In the genomic region with DNA sequence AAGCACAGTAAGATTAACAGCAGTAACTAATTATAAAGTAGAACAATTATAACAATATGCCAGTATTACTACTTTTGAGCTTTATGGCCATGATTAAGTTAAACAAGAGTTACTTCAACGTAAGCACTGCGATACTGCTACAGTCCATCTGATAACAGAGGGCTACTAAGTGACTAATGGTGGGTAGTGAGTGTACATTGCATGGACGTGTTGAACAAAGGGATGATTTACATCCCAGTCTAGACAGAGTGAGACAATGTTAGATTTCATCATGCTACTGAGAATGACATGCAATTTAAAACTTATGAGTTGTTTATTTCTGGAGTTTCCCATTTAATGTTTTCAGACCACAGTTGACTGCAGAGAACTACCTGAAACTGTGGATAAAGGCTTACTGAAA, we compare ENCODE assay signal across 11 cellular contexts. TPM values are rescaled to one million over a fixed set of nuclear protein-coding genes. Genes with fewer than 3 reads are reported as not detected.
DNase-seq lines count a peak whose midpoint lies in the region; TF ChIP-seq lines count a peak whose summit lies in the region.
"Had no signal": no experiment of that assay in that cellular context is flagged by ENCODE, and none has a peak within 500 bp of the region (broad histone marks: within the 10 kb centered on the region; RNA-seq: fewer than 3 reads in every experiment).

No MANE protein-coding gene starts in this region.

- POLR2A ChIA-PET in AG04449 (lab: Yijun Ruan, JAX): no interaction called here

- peak overlapping the region; percentile 49 for H3K27ac ChIP-seq in hepatocyte
- H3K27ac ChIP-seq: heart left ventricle had no signal

- in situ Hi-C loops in G401 (cut with HindIII; ENCODE audit: low sequenced_read_pairs): no loop called here

- H3K9me2 ChIP-seq in hepatocyte (replicated peaks; ENCODE audit: insufficient read depth): no peaks in the 10 kb centered on the region

- H3K79me2 ChIP-seq in hepatocyte: peaks cover 90% of the 10 kb centered on the region

- H3K36me3 ChIP-seq in hepatocyte (replicated peaks; ENCODE audit: insufficient read depth, low read depth): no peaks in the 10 kb centered on the region
- H3K36me3 ChIP-seq: heart left ventricle had no signal

- no peaks in the 10 kb centered on the region for H3K9me3 ChIP-seq in hepatocyte (ENCODE audit: low read depth)
- H3K9me3 ChIP-seq: heart left ventricle had no signal

- no peak overlapping the region for H3K4me3 ChIP-seq in AG04449 (ENCODE audit: low read depth, low read length)
- no peak overlapping the region for H3K4me3 ChIP-seq in hepatocyte
- H3K4me3 ChIP-seq: heart left ventricle had no signal

- H3K4me1 ChIP-seq in hepatocyte (ENCODE audit: insufficient read depth): peaks cover 4% of the 10 kb centered on the region

- CTCF ChIA-PET in AG04449 (lab: Yijun Ruan, JAX): interaction anchor here (1.2 kb wide), 1 partner anchor 16 kb away, joined by 4 read pairs; no protein-coding TSS in a partner anchor

- no peak overlapping the region for H3K4me2 ChIP-seq in hepatocyte

- no peaks in the 10 kb centered on the region for H3K27me3 ChIP-seq in hepatocyte
- H3K27me3 ChIP-seq: heart left ventricle had no signal

- TF ChIP-seq CTCF in AG04449 (IDR thresholded peaks at IDR 0.05; ENCODE audit: insufficient read depth, low read length, missing control alignments) (no peak), hepatocyte (IDR thresholded peaks at IDR 0.05; ENCODE audit: poor library complexity) (no peak)

- H2AFZ ChIP-seq in hepatocyte: no peak overlapping the region

- H4K20me1 ChIP-seq in hepatocyte (ENCODE audit: insufficient read depth, poor library complexity, severe bottlenecking): no peaks in the 10 kb centered on the region

- DNase-seq in AG04449 (ENCODE audit: low read depth, low spot score) (peak; percentile 52), HT1080 (ENCODE audit: low read depth) (peak; percentile 81), amniotic epithelial cell (ENCODE audit: low read depth) (peak; percentile 98), hepatocyte (ENCODE audit: low spot score) (peak; percentile 49), HT-29 (ENCODE audit: low spot score) (no peak), G401 (ENCODE audit: low spot score) (no peak), activated T-cell treated with anti-CD3 and anti-CD28 coated beads for 4 hours (no peak), NCI-H524 treated with DMSO at 0.1 percent for 48 hours (lab: John Stamatoyannopoulos, UW) (no peak)
- DNase-seq: heart left ventricle, NCI-H2171 treated with DMSO at 0.1 percent for 48 hours, occipital lobe had no signal

- 28% methylated on average over 3 of the region's 3 CpGs for WGBS in hepatocyte (ENCODE audit: low lambda C conversion rate, missing lambda C conversion rate)

RNA-seq across cellular contexts. Expression of a gene that starts 45.6 kb away (rescaled TPM):
- total RNA-seq in HT1080 (2014; rRNA removed; shearing (Covaris generic)): 46.4 and 51.6 TPM in 2 replicates
- polyA plus RNA-seq in HT1080 (2015; cell fraction: cytosol; rRNA removed): 35.0 and 37.7 TPM in 2 replicates
- 31.1 and 31.2 TPM in 2 replicates for polyA plus RNA-seq in HT1080 (2015; cell fraction: nucleus; rRNA removed)
- total RNA-seq in hepatocyte: 91.2 and 101 TPM in 2 replicates
- polyA plus RNA-seq in hepatocyte: 81.9 and 85.2 TPM in 2 replicates
- 0.41 and 1.0 TPM in 2 replicates for total RNA-seq in HT-29 (2014; rRNA removed; shearing (Covaris generic))
- 24.4 and 46.7 TPM in 2 replicates for total RNA-seq in G401 (2014; rRNA removed; shearing (Covaris generic))

Comparison
In these comparisons a context has a peak if more than half of its experiments do, and no peak if none do; other contexts are left out.
1. DNase-seq: peak in AG04449 (single experiment), HT1080 (single experiment), amniotic epithelial cell (single experiment) and hepatocyte (single experiment); none in HT-29 (single experiment), G401 (single experiment), activated T-cell treated with anti-CD3 and anti-CD28 coated beads for 4 hours (single experiment) and NCI-H524 treated with DMSO at 0.1 percent for 48 hours (single experiment).
2. RNA of a gene that starts 45.6 kb away (total RNA-seq): 91.2 to 101 TPM in hepatocyte, 46.4 to 51.6 TPM in HT1080 and 24.4 to 46.7 TPM in G401; 0.41 to 1.0 TPM in HT-29; every median in the first group is over 10 times any median in the second.